19 cellular contexts compared by ENCODE assay signal in the genomic region with DNA sequence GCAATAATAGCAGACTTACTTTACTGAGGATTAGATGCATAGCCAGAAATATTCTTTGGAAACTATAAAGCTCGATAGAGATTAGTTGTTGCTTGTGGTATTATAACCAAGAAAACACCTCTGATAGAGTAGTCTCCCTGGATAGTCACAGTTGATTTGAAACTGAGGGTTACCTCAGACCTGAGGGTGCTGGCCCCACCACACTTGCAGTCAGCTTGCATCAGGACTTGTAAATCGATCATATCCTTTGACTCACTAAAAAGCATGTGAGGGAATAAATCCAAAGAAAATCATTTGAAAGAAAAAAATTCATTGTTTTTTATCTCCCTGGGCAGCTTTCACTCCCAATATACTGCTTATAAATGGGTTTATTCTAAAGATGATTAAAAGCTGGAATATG. TPM values are rescaled to one million over a fixed set of nuclear protein-coding genes. Genes with fewer than 3 reads are reported as not detected.
DNase-seq lines count a peak whose midpoint lies in the region; ATAC-seq and TF ChIP-seq lines count a peak whose summit lies in the region.
"Had no signal": no experiment of that assay in that cellular context is flagged by ENCODE, and none has a peak within 500 bp of the region (broad histone marks: within the 10 kb centered on the region; RNA-seq: fewer than 3 reads in every experiment).

No MANE protein-coding gene starts in this region.

- no peak overlapping the region for H2BK15ac ChIP-seq in IMR-90 (ENCODE audit: low read depth, low read length)

- CTCF ChIA-PET in IMR-90 (lab: Yijun Ruan, JAX): interaction anchor here (1.4 to 1.8 kb wide), 3 partner anchors 10 to 294 kb away, joined by 3 to 6 read pairs (median 4); no protein-coding TSS in a partner anchor
- CTCF ChIA-PET in activated CD4-positive, alpha-beta memory T cell treated with anti-CD3 and anti-CD28 coated beads, Interleukin-2, amount 10 ng/mL, durations not matched to agents 7 days and 5 days (lab: Charles Lee): interaction anchor here (0.7 to 5.3 kb wide), 11 partner anchors 9 to 321 kb away, joined by 3 to 59 read pairs (median 15); a partner anchor contains a TSS

- no peaks in the 10 kb centered on the region for H4K20me1 ChIP-seq in IMR-90 (ENCODE audit: insufficient read depth, low read length)
- H4K20me1 ChIP-seq: BLaER1 had no signal

- peaks cover 3% of the 10 kb centered on the region; the same call in 1 of the 2 replicates for H3K9me1 ChIP-seq in IMR-90 (ENCODE audit: insufficient read depth, low read length)

- H3K56ac ChIP-seq in IMR-90 (ENCODE audit: extremely low read depth, insufficient read depth, low read length): no peak overlapping the region

- WGBS in IMR-90 (ENCODE audit: extremely low coverage in 2 of 2, insufficient read length in 1 of 2), 2 experiments: no CpG with 5 or more reads among the region's 2 CpGs

- in situ Hi-C loops in IMR-90 (cut with MboI; ENCODE audit: low sequenced_read_pairs): no loop called here

- H3K27me3 ChIP-seq in IMR-90 (ENCODE audit: control insufficient read depth, insufficient read depth, low read length): peaks cover 6% of the 10 kb centered on the region; the same call in 1 of the 2 replicates
- H3K27me3 ChIP-seq: BLaER1 had no signal

- no peaks in the 10 kb centered on the region for H3K79me1 ChIP-seq in IMR-90 (ENCODE audit: low read depth in 1 of 2, low read length in 2 of 2)

- dilution Hi-C loops in IMR-90 (cut with HindIII; ENCODE audit: low sequenced_read_pairs, unreplicated experiment): loop anchor here (25.0 kb wide), 1 partner anchor 290 kb away; no protein-coding TSS in a partner anchor

- H4K91ac ChIP-seq in IMR-90 (ENCODE audit: insufficient read depth, low read depth, low read length): no peak overlapping the region

- H2BK20ac ChIP-seq in IMR-90 (ENCODE audit: low read depth, low read length): no peak overlapping the region

- H3K27me3 Mint-ChIP-seq in activated CD4-positive, alpha-beta memory T cell treated with anti-CD3 and anti-CD28 coated beads, Interleukin-2, amount 10 ng/mL, durations not matched to agents 7 days and 5 days: no peaks in the 10 kb centered on the region
- H3K27me3 Mint-ChIP-seq: B cell; CD4-positive, CD25-positive, alpha-beta regulatory T cell had no signal

- H3K27ac ChIP-seq in IMR-90 (ENCODE audit: insufficient read depth, low read length): no peak overlapping the region
- H3K27ac ChIP-seq: 22Rv1, BLaER1, C4-2B had no signal

- no peak for TF ChIP-seq CTCF in IMR-90 (conservative IDR thresholded peaks at IDR 0.05; ENCODE audit: low read depth, low read length)

- no peak overlapping the region for H3K4ac ChIP-seq in IMR-90 (ENCODE audit: low read depth, low read length)

- BruUV-seq in IMR-90 (replicated peaks; lab: Mats Ljungman, UMichigan): no TSS peak

- no peak overlapping the region for H3K4me2 ChIP-seq in IMR-90 (ENCODE audit: low read depth, low read length)
- H3K4me2 ChIP-seq: BLaER1 had no signal

- no peak overlapping the region for H2BK5ac ChIP-seq in IMR-90 (ENCODE audit: low read depth, low read length, poor library complexity, severe bottlenecking)

- no peaks in the 10 kb centered on the region for H3K9me3 Mint-ChIP-seq in activated CD4-positive, alpha-beta memory T cell treated with anti-CD3 and anti-CD28 coated beads, Interleukin-2, amount 10 ng/mL, durations not matched to agents 7 days and 5 days
- H3K9me3 Mint-ChIP-seq: CD4-positive, CD25-positive, alpha-beta regulatory T cell; CD8-positive, alpha-beta T cell had no signal

- no peak overlapping the region for H2AFZ ChIP-seq in IMR-90 (replicated peaks; ENCODE audit: low read length, poor library complexity)

- POLR2A ChIA-PET in IMR-90 (lab: Charles Lee; ENCODE audit: unreplicated experiment): no interaction called here
- POLR2A ChIA-PET in activated CD4-positive, alpha-beta memory T cell treated with anti-CD3 and anti-CD28 coated beads, Interleukin-2, amount 10 ng/mL, durations not matched to agents 7 days and 5 days (lab: Charles Lee): no interaction called here

- no peak overlapping the region for H3K14ac ChIP-seq in IMR-90 (replicated peaks; ENCODE audit: low read depth, low read length)

- no peaks in the 10 kb centered on the region for H3K36me3 ChIP-seq in IMR-90 (ENCODE audit: control insufficient read depth, insufficient read depth, low read length)
- H3K36me3 ChIP-seq: HAP-1 had no signal

- H3K4me1 Mint-ChIP-seq in activated CD4-positive, alpha-beta memory T cell treated with anti-CD3 and anti-CD28 coated beads, Interleukin-2, amount 10 ng/mL, durations not matched to agents 7 days and 5 days: peaks cover 10% of the 10 kb centered on the region
- H3K4me1 Mint-ChIP-seq: B cell had no signal

- no peak overlapping the region for H3K27ac Mint-ChIP-seq in activated CD4-positive, alpha-beta memory T cell treated with anti-CD3 and anti-CD28 coated beads, Interleukin-2, amount 10 ng/mL, durations not matched to agents 7 days and 5 days
- H3K27ac Mint-ChIP-seq: B cell; CD4-positive, CD25-positive, alpha-beta regulatory T cell; CD8-positive, alpha-beta T cell had no signal

- H4K8ac ChIP-seq in IMR-90 (ENCODE audit: low read depth in 2 of 2, low read length in 2 of 2): no peak overlapping the region

- intact Hi-C loops in IMR-90 (cut with micrococcal nuclease): no loop called here

- no peaks in the 10 kb centered on the region for H3K36me3 Mint-ChIP-seq in activated CD4-positive, alpha-beta memory T cell treated with anti-CD3 and anti-CD28 coated beads, Interleukin-2, amount 10 ng/mL, durations not matched to agents 7 days and 5 days (ENCODE audit: low read depth)

- no peak for TF ChIP-seq RAD21 in IMR-90 (IDR thresholded peaks at IDR 0.05; ENCODE audit: low read length)

- H2AK5ac ChIP-seq in IMR-90 (ENCODE audit: low read depth, low read length): no peak overlapping the region

- DNase-seq in ELR (ENCODE audit: low read depth) (peak; percentile 17), IMR-90 (peak; percentile 50), dedifferentiated amniotic fluid mesenchymal stem cell (ENCODE audit: extremely low spot score) (peak; percentile 23)
- DNase-seq in activated CD4-positive, alpha-beta memory T cell treated with anti-CD3 and anti-CD28 coated beads, Interleukin-2, amount 10 ng/mL, durations not matched to agents 7 days and 5 days: no peak
- DNase-seq in activated CD8-positive, alpha-beta memory T cell treated with anti-CD3 and anti-CD28 coated beads, Interleukin-2, amount 50 U/mL, for 48 hours: no peak
- DNase-seq in activated effector memory CD4-positive, alpha-beta T cell treated with anti-CD3 and anti-CD28 coated beads, Interleukin-2, amount 50 U/mL, for 16 hours: no peak
- DNase-seq: Caco-2; CD4-positive, CD25-positive, alpha-beta regulatory T cell; CD8-positive, alpha-beta T cell; DMS153; DND-41; GDM1; GOT3 had no signal

- no peaks in the 10 kb centered on the region for H3K9me3 ChIP-seq in IMR-90 (ENCODE audit: control insufficient read depth, insufficient read depth, low read length)
- H3K9me3 ChIP-seq: BLaER1, Caco-2, HAP-1 had no signal

- H3K4me3 ChIP-seq in IMR-90 (ENCODE audit: insufficient read depth, low read depth, low read length): no peak overlapping the region
- H3K4me3 ChIP-seq: BLaER1, GM12878, HAP-1 had no signal

- no peak overlapping the region for H4K5ac ChIP-seq in IMR-90 (ENCODE audit: low read depth, low read length)

- ATAC-seq in IMR-90 (ENCODE audit: low read depth): no peak
- ATAC-seq: CD8-positive, alpha-beta T cell; GM12878 had no signal

- H3K4me3 Mint-ChIP-seq in activated CD4-positive, alpha-beta memory T cell treated with anti-CD3 and anti-CD28 coated beads, Interleukin-2, amount 10 ng/mL, durations not matched to agents 7 days and 5 days: no peak overlapping the region
- H3K4me3 Mint-ChIP-seq: B cell; CD4-positive, CD25-positive, alpha-beta regulatory T cell; CD8-positive, alpha-beta T cell had no signal

- no peak for TF ChIP-seq POLR2A in IMR-90 (IDR thresholded peaks at IDR 0.05; ENCODE audit: low read depth, low read length)

- no peak overlapping the region for H2AK9ac ChIP-seq in IMR-90 (replicated peaks; ENCODE audit: low read depth, low read length, poor library complexity)

- H3K23ac ChIP-seq in IMR-90 (ENCODE audit: low read depth, low read length): no peak overlapping the region

- no peak overlapping the region for H3K18ac ChIP-seq in IMR-90 (ENCODE audit: low read depth, low read length)

- no peak overlapping the region for H2BK120ac ChIP-seq in IMR-90 (ENCODE audit: low read depth, low read length)

- peaks cover 5% of the 10 kb centered on the region for H3K4me1 ChIP-seq in IMR-90 (ENCODE audit: control insufficient read depth, insufficient read depth, low read length)
- H3K4me1 ChIP-seq: HAP-1 had no signal

- H3K9ac ChIP-seq in IMR-90 (ENCODE audit: low read depth, low read length): no peak overlapping the region
- H3K9ac ChIP-seq: BLaER1 had no signal

TF ChIP-seq in IMR-90, 13 proteins besides CTCF, POLR2A, EP300 and RAD21 (continues in another document):
- TF ChIP-seq FOS (IDR thresholded peaks at IDR 0.05; ENCODE audit: low read depth, low read length): no peak
- TF ChIP-seq RCOR1 (IDR thresholded peaks at IDR 0.05; ENCODE audit: insufficient replicate concordance, low read length): no peak
- TF ChIP-seq RFX5 (IDR thresholded peaks at IDR 0.05; ENCODE audit: low read depth, low read length): no peak
- TF ChIP-seq CEBPB (IDR thresholded peaks at IDR 0.05; ENCODE audit: low read depth, low read length): no peak
- no peak for TF ChIP-seq SMC3 (IDR thresholded peaks at IDR 0.05; ENCODE audit: low read depth, low read length)
- TF ChIP-seq, protein P1, sequence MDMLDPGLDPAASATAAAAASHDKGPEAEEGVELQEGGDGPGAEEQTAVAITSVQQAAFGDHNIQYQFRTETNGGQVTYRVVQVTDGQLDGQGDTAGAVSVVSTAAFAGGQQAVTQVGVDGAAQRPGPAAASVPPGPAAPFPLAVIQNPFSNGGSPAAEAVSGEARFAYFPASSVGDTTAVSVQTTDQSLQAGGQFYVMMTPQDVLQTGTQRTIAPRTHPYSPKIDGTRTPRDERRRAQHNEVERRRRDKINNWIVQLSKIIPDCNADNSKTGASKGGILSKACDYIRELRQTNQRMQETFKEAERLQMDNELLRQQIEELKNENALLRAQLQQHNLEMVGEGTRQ (IDR thresholded peaks at IDR 0.05; ENCODE audit: low read depth, low read length): no peak
- no peak for TF ChIP-seq BHLHE40 (IDR thresholded peaks at IDR 0.05; ENCODE audit: low read depth, low read length)

RNA-seq across cellular contexts. Expression of a gene that starts 39.4 kb away (rescaled TPM):
- total RNA-seq in IMR-90 (2012; rRNA removed): 2.5 TPM in 2 replicates
- polyA plus RNA-seq in IMR-90 (2012; rRNA removed): 2.0 and 2.3 TPM in 2 replicates
- polyA plus RNA-seq in IMR-90 (2012; cell fraction: cytosol; rRNA removed): 1.8 and 4.3 TPM in 2 replicates
- 2.1 and 6.0 TPM in 2 replicates for polyA plus RNA-seq in IMR-90 (2012; cell fraction: nucleus; rRNA removed; ENCODE audit: low replicate concordance)
- total RNA-seq in activated CD4-positive, alpha-beta memory T cell treated with anti-CD3 and anti-CD28 coated beads, Interleukin-2, amount 10 ng/mL, durations not matched to agents 7 days and 5 days: 1 to 10 TPM; 2.0 to 2.2 TPM

RNA-seq across cellular contexts. Expression of a gene that starts 50.5 kb away (rescaled TPM):
- 8.6 and 9.0 TPM in 2 replicates for total RNA-seq in IMR-90 (2012; rRNA removed)
- polyA plus RNA-seq in IMR-90 (2012; rRNA removed): 23.6 and 24.0 TPM in 2 replicates
- 16.4 and 20.2 TPM in 2 replicates for polyA plus RNA-seq in IMR-90 (2012; cell fraction: cytosol; rRNA removed)
- polyA plus RNA-seq in IMR-90 (2012; cell fraction: nucleus; rRNA removed; ENCODE audit: low replicate concordance): 78.2 and 92.5 TPM in 2 replicates
- 1 to 10 TPM; 2.7 to 4.7 TPM for total RNA-seq in activated CD4-positive, alpha-beta memory T cell treated with anti-CD3 and anti-CD28 coated beads, Interleukin-2, amount 10 ng/mL, durations not matched to agents 7 days and 5 days

Comparison
In these comparisons a context has a peak if more than half of its experiments do, and no peak if none do; other contexts are left out.
1. DNase-seq: peak in ELR (single experiment), IMR-90 (single experiment) and dedifferentiated amniotic fluid mesenchymal stem cell (single experiment); none in activated CD4-positive, alpha-beta memory T cell treated with anti-CD3 and anti-CD28 coated beads, Interleukin-2, amount 10 ng/mL, durations not matched to agents 7 days and 5 days (single experiment), activated CD8-positive, alpha-beta memory T cell treated with anti-CD3 and anti-CD28 coated beads, Interleukin-2, amount 50 U/mL, for 48 hours (single experiment) and activated effector memory CD4-positive, alpha-beta T cell treated with anti-CD3 and anti-CD28 coated beads, Interleukin-2, amount 50 U/mL, for 16 hours (single experiment).